ENCODE assay signal across 8 cellular contexts in the genomic region with DNA sequence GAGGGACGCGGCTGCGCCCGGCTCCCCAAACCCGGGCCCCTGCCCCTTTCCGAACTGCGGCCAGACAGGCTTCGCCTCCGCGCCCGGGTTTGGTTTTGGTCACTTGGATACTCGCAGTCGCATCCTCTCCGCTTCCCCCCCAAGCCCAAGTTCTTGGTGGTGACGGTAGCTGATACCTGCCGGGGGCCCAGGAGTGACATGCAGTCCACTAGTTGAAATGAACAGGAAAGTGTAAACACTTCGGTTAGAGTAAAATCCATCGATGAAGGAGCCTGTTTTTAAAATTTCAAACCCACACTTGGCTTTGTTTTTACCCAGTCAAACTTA. TPM values are rescaled to one million over a fixed set of nuclear protein-coding genes. Genes with fewer than 3 reads are reported as not detected.
DNase-seq lines count a peak whose midpoint lies in the region; ATAC-seq and TF ChIP-seq lines count a peak whose summit lies in the region.

No MANE protein-coding gene starts in this region.

- H3K36me3 ChIP-seq in CD4-positive, alpha-beta memory T cell (ENCODE audit: insufficient read depth, low read length): no peaks in the 10 kb centered on the region
- H3K36me3 ChIP-seq in HAP-1 (replicated peaks): no peaks in the 10 kb centered on the region

- DNase-seq in CD4-positive, alpha-beta memory T cell: no peak
- DNase-seq in HAP-1 (ENCODE audit: low spot score in 2 of 2): no peak
- DNase-seq in T-cell: no peak
- DNase-seq in foreskin keratinocyte: peak; percentile 2 to 23
- peak; percentile 29 for DNase-seq in pons (ENCODE audit: low spot score)
- no peak for DNase-seq in GM10266 (ENCODE audit: extremely low spot score)
- no peak for DNase-seq in HPDE6-E6E7 (ENCODE audit: extremely low spot score)
- DNase-seq in activated CD8-positive, alpha-beta memory T cell treated with anti-CD3 and anti-CD28 coated beads, Interleukin-2, amount 50 U/mL, for 4 hours: no peak

- no peaks in the 10 kb centered on the region for H3K4me1 ChIP-seq in CD4-positive, alpha-beta memory T cell (ENCODE audit: insufficient read depth, low read length)
- H3K4me1 ChIP-seq in HAP-1 (peaks cover 27% of the 10 kb centered on the region), foreskin keratinocyte (no peaks in the 10 kb centered on the region)

- POLR2A ChIA-PET in CD4-positive, alpha-beta memory T cell (lab: Charles Lee; ENCODE audit: partially characterized antibody): interaction anchor here (0.6 kb wide), 1 partner anchor 183 kb away, joined by 3 read pairs; no protein-coding TSS in a partner anchor
- POLR2A ChIA-PET in T-cell (lab: Charles Lee): no interaction called here

- H3K9me3 Mint-ChIP-seq in CD4-positive, alpha-beta memory T cell: peaks cover 0 to 14% (median 7%) of the 10 kb centered on the region in 8 donors
- peaks cover 0 to 2% (median 0%) of the 10 kb centered on the region in 3 donors for H3K9me3 Mint-ChIP-seq in T-cell

- peaks cover 0 to 3% of the 10 kb centered on the region in 2 donors for H3K36me3 Mint-ChIP-seq in CD4-positive, alpha-beta memory T cell
- H3K36me3 Mint-ChIP-seq in T-cell: no peaks in the 10 kb centered on the region

- no peaks in the 10 kb centered on the region for H3K27me3 ChIP-seq in CD4-positive, alpha-beta memory T cell (ENCODE audit: insufficient read depth, low read length)
- H3K27me3 ChIP-seq in HAP-1 (ENCODE audit: low read depth) (no peaks in the 10 kb centered on the region), foreskin keratinocyte (no peaks in the 10 kb centered on the region)

- intact Hi-C loops in CD4-positive, alpha-beta memory T cell (cut with micrococcal nuclease): no loop called here

- no peak overlapping the region for H3K4me3 ChIP-seq in CD4-positive, alpha-beta memory T cell (ENCODE audit: low read length in 2 of 2)
- peak overlapping the region; percentile 70 for H3K4me3 ChIP-seq in HAP-1

- CTCF ChIA-PET in CD4-positive, alpha-beta memory T cell (lab: Charles Lee; ENCODE audit: partially characterized antibody): interaction anchor here (0.9 kb wide), 1 partner anchor 19 kb away, joined by 3 read pairs; no protein-coding TSS in a partner anchor
- CTCF ChIA-PET in T-cell (lab: Charles Lee): no interaction called here

- no peaks in the 10 kb centered on the region for H3K9me3 ChIP-seq in CD4-positive, alpha-beta memory T cell (ENCODE audit: control insufficient read depth in 1 of 2, low read length in 2 of 2)
- H3K9me3 ChIP-seq in HAP-1: no peaks in the 10 kb centered on the region

- H3K4me1 Mint-ChIP-seq in CD4-positive, alpha-beta memory T cell: peaks cover 0 to 13% (median 3%) of the 10 kb centered on the region in 4 donors
- H3K4me1 Mint-ChIP-seq in T-cell: peaks cover 0 to 11% (median 9%) of the 10 kb centered on the region in 3 donors

- TF ChIP-seq CTCF in foreskin keratinocyte (conservative IDR thresholded peaks at IDR 0.05) (no peak), GM10266 (IDR thresholded peaks at IDR 0.05; ENCODE audit: control insufficient read depth, insufficient read depth, low read depth, missing control alignments) (no peak)

- H3K27ac ChIP-seq in CD4-positive, alpha-beta memory T cell (ENCODE audit: low read depth, low read length): no peak overlapping the region
- H3K27ac ChIP-seq in foreskin keratinocyte: peak overlapping the region; percentile 71

- H3K27ac Mint-ChIP-seq in CD4-positive, alpha-beta memory T cell: no peak overlapping the region
- H3K27ac Mint-ChIP-seq in T-cell: no peak overlapping the region

- peaks cover 6 to 8% of the 10 kb centered on the region in 2 donors for H3K27me3 Mint-ChIP-seq in CD4-positive, alpha-beta memory T cell
- H3K27me3 Mint-ChIP-seq in T-cell: peaks cover 9 to 20% of the 10 kb centered on the region in 2 donors

- peak in 2 of 4 experiments; percentile 8 to 22 for ATAC-seq in T-cell (replicated peaks in 1 of 4)
- ATAC-seq in foreskin keratinocyte: no peak

- peak overlapping the region in 5 of 8 donors; percentile 28 to 64 (median 31) for H3K4me3 Mint-ChIP-seq in CD4-positive, alpha-beta memory T cell
- peak overlapping the region in 2 of 3 donors; percentile 43 to 57 for H3K4me3 Mint-ChIP-seq in T-cell

- in situ Hi-C loops in HAP-1 (cut with MboI; ENCODE audit: low sequenced_read_pairs): no loop called here

RNA-seq across cellular contexts. Expression of gene CNTLN, which starts 0.7 kb away (rescaled TPM):
- total RNA-seq in CD4-positive, alpha-beta memory T cell: under 1 TPM; 0.11 to 0.15 TPM
- under 1 TPM in 1 of 2 donors, not detected in 1; 0.03 TPM for polyA plus RNA-seq in CD4-positive, alpha-beta memory T cell
- 1 to 10 TPM in 1 of 5 donors, under 1 TPM in 4; 0.08 to 1.1 (median 0.13) TPM for total RNA-seq in T-cell
- 5.0 and 5.5 TPM in 2 replicates for total RNA-seq in foreskin keratinocyte
- 1.7 and 2.2 TPM in 2 replicates for polyA plus RNA-seq in foreskin keratinocyte

Comparison
In these comparisons a context has a peak if more than half of its experiments do, and no peak if none do; other contexts are left out.
1. DNase-seq: peak in foreskin keratinocyte (2 of 2) and pons (single experiment); none in CD4-positive, alpha-beta memory T cell (0 of 5), HAP-1 (0 of 2), T-cell (0 of 34), GM10266 (single experiment), HPDE6-E6E7 (single experiment) and activated CD8-positive, alpha-beta memory T cell treated with anti-CD3 and anti-CD28 coated beads, Interleukin-2, amount 50 U/mL, for 4 hours (single experiment).